1 cellular context compared by ENCODE assay signal in the genomic region with DNA sequence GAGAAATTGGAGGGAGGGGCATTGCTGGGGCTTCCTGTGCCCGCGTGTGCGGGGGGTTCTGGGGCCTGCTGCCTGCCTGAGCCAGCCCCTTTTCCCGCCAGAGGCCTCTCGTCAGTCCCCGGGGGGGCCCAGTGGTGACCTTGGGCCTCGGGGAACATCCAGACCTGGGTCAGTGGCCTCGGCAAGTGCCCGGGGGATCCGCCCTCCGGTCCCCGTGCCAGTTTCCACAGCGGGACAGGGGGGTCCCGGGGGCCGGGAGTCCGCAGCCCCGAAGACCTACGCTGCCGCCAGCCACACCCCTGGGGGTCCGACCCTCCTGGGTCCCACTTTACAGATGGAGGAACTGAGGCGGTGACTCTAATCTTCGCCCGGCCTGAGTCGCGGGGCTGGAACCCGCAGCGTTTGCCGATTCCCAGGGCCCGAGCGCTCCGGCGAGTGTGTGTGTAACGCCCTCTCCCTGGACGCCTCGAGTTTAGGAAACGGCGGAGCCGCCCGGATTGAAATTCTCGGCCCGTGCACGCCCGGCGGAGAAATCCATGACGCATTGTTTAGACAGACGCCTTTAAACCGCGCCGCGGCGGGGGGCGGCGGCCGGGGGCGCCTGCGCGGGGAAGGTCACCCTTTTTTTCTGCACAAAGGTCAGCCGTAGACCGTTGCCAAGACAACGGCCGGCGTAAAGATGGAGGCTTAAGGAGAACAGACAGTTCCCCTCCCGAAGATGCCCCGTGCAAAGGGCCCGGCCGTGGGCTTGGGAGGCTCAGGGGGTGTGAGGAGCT.
TF ChIP-seq lines count a peak whose summit lies in the region.

No MANE protein-coding gene starts in this region.

TF ChIP-seq in HepG2, 621 proteins besides CTCF, POLR2A, EP300 and RAD21 (continued from another document and continues in another):
- TF ChIP-seq, protein P1, sequence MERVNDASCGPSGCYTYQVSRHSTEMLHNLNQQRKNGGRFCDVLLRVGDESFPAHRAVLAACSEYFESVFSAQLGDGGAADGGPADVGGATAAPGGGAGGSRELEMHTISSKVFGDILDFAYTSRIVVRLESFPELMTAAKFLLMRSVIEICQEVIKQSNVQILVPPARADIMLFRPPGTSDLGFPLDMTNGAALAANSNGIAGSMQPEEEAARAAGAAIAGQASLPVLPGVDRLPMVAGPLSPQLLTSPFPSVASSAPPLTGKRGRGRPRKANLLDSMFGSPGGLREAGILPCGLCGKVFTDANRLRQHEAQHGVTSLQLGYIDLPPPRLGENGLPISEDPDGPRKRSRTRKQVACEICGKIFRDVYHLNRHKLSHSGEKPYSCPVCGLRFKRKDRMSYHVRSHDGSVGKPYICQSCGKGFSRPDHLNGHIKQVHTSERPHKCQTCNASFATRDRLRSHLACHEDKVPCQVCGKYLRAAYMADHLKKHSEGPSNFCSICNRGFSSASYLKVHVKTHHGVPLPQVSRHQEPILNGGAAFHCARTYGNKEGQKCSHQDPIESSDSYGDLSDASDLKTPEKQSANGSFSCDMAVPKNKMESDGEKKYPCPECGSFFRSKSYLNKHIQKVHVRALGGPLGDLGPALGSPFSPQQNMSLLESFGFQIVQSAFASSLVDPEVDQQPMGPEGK (CRISPR knock-in tag; IDR thresholded peaks at IDR 0.05), result peak; percentile 93
- TF ChIP-seq CREM (IDR thresholded peaks at IDR 0.05) (peak; percentile 63; the same call in 1 of the 2 replicates), CREM (CRISPR knock-in tag; IDR thresholded peaks at IDR 0.05) (no peak), SOX13 (IDR thresholded peaks at IDR 0.05) (no peak), SOX13 (CRISPR knock-in tag; conservative IDR thresholded peaks at IDR 0.05 in 1 of 2, IDR thresholded peaks at IDR 0.05 in 1 of 2) (peak in 1 of 2 experiments; percentile 40; a peak in 1 of 4 replicates), ATF7 (IDR thresholded peaks at IDR 0.05) (no peak), ATF7 (CRISPR knock-in tag; IDR thresholded peaks at IDR 0.05) (no peak), ZNF782 (CRISPR knock-in tag; IDR thresholded peaks at IDR 0.05; ENCODE audit: borderline replicate concordance) (0 out of 2 replicates have a peak, but pooled peaks have one; percentile 28), TBX3 (IDR thresholded peaks at IDR 0.05; ENCODE audit: borderline replicate concordance) (peak; percentile 7; the same call in 1 of the 2 replicates), ZSCAN20 (CRISPR knock-in tag; IDR thresholded peaks at IDR 0.05; ENCODE audit: borderline replicate concordance) (no peak), RFX3 (CRISPR knock-in tag; IDR thresholded peaks at IDR 0.05) (peak; percentile 89), TSC22D2 (CRISPR knock-in tag; IDR thresholded peaks at IDR 0.05; ENCODE audit: borderline replicate concordance) (no peak), TAF15 (IDR thresholded peaks at IDR 0.05; ENCODE audit: low read depth, low read length, poor library complexity, severe bottlenecking) (no peak), GZF1 (CRISPR knock-in tag; IDR thresholded peaks at IDR 0.05) (no peak), ZNF260 (CRISPR knock-in tag; IDR thresholded peaks at IDR 0.05; ENCODE audit: borderline replicate concordance, low read depth) (no peak), HNRNPK (IDR thresholded peaks at IDR 0.05; ENCODE audit: low read depth, low read length, poor library complexity, severe bottlenecking) (no peak), MAFG (CRISPR knock-in tag; IDR thresholded peaks at IDR 0.05) (no peak), YEATS4 (CRISPR knock-in tag; IDR thresholded peaks at IDR 0.05; ENCODE audit: borderline replicate concordance) (peak; percentile 66), HHEX (CRISPR knock-in tag; IDR thresholded peaks at IDR 0.05) (no peak), ZNF670 (CRISPR knock-in tag; IDR thresholded peaks at IDR 0.05; ENCODE audit: borderline replicate concordance) (peak; percentile 74), SRSF1 (optimal IDR thresholded peaks at IDR 0.05; ENCODE audit: low read depth, low read length) (peak; percentile 96), ZNF496 (CRISPR knock-in tag; IDR thresholded peaks at IDR 0.05; ENCODE audit: insufficient replicate concordance) (no peak), ZNF431 (CRISPR knock-in tag; IDR thresholded peaks at IDR 0.05; ENCODE audit: borderline replicate concordance, low read depth) (no peak; the same call in 1 of the 2 replicates), ZNF772 (CRISPR knock-in tag; IDR thresholded peaks at IDR 0.05) (0 out of 2 replicates have a peak, but pooled peaks have one; percentile 36), CEBPG (CRISPR knock-in tag; IDR thresholded peaks at IDR 0.05) (peak; percentile 18; the same call in 1 of the 2 replicates), ZFAT (CRISPR knock-in tag; conservative IDR thresholded peaks at IDR 0.05) (no peak), FOXC1 (CRISPR knock-in tag; IDR thresholded peaks at IDR 0.05; ENCODE audit: borderline replicate concordance) (peak; percentile 72; the same call in 1 of the 2 replicates)
- TF ChIP-seq, protein P2, sequence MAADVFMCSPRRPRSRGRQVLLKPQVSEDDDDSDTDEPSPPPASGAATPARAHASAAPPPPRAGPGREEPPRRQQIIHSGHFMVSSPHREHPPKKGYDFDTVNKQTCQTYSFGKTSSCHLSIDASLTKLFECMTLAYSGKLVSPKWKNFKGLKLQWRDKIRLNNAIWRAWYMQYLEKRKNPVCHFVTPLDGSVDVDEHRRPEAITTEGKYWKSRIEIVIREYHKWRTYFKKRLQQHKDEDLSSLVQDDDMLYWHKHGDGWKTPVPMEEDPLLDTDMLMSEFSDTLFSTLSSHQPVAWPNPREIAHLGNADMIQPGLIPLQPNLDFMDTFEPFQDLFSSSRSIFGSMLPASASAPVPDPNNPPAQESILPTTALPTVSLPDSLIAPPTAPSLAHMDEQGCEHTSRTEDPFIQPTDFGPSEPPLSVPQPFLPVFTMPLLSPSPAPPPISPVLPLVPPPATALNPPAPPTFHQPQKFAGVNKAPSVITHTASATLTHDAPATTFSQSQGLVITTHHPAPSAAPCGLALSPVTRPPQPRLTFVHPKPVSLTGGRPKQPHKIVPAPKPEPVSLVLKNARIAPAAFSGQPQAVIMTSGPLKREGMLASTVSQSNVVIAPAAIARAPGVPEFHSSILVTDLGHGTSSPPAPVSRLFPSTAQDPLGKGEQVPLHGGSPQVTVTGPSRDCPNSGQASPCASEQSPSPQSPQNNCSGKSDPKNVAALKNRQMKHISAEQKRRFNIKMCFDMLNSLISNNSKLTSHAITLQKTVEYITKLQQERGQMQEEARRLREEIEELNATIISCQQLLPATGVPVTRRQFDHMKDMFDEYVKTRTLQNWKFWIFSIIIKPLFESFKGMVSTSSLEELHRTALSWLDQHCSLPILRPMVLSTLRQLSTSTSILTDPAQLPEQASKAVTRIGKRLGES (CRISPR knock-in tag; IDR thresholded peaks at IDR 0.05; ENCODE audit: borderline replicate concordance), result no peak
- TF ChIP-seq, protein P3, sequence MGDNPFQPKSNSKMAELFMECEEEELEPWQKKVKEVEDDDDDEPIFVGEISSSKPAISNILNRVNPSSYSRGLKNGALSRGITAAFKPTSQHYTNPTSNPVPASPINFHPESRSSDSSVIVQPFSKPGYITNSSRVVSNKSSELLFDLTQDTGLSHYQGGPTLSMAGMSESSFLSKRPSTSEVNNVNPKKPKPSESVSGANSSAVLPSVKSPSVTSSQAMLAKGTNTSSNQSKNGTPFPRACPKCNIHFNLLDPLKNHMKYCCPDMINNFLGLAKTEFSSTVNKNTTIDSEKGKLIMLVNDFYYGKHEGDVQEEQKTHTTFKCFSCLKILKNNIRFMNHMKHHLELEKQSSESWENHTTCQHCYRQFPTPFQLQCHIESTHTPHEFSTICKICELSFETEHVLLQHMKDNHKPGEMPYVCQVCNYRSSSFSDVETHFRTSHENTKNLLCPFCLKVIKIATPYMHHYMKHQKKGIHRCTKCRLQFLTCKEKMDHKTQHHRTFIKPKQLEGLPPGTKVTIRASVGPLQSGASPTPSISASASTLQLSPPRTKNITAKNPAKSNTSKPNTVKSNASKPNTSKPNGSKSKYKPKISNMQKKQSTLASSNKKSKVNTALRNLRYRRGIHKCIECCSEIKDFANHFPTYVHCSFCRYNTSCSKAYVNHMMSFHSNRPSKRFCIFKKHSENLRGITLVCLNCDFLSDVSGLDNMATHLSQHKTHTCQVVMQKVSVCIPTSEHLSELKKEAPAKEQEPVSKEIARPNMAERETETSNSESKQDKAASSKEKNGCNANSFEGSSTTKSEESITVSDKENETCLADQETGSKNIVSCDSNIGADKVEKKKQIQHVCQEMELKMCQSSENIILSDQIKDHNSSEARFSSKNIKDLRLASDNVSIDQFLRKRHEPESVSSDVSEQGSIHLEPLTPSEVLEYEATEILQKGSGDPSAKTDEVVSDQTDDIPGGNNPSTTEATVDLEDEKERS (CRISPR knock-in tag; IDR thresholded peaks at IDR 0.05), result no peak
- TF ChIP-seq, protein P4, sequence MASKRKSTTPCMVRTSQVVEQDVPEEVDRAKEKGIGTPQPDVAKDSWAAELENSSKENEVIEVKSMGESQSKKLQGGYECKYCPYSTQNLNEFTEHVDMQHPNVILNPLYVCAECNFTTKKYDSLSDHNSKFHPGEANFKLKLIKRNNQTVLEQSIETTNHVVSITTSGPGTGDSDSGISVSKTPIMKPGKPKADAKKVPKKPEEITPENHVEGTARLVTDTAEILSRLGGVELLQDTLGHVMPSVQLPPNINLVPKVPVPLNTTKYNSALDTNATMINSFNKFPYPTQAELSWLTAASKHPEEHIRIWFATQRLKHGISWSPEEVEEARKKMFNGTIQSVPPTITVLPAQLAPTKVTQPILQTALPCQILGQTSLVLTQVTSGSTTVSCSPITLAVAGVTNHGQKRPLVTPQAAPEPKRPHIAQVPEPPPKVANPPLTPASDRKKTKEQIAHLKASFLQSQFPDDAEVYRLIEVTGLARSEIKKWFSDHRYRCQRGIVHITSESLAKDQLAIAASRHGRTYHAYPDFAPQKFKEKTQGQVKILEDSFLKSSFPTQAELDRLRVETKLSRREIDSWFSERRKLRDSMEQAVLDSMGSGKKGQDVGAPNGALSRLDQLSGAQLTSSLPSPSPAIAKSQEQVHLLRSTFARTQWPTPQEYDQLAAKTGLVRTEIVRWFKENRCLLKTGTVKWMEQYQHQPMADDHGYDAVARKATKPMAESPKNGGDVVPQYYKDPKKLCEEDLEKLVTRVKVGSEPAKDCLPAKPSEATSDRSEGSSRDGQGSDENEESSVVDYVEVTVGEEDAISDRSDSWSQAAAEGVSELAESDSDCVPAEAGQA (IDR thresholded peaks at IDR 0.05; ENCODE audit: low read depth), result 0 out of 2 replicates have a peak, but pooled peaks have one; percentile 26
- TF ChIP-seq, protein P4 (CRISPR knock-in tag; IDR thresholded peaks at IDR 0.05; ENCODE audit: borderline replicate concordance), result peak; percentile 61; the same call in 1 of the 2 replicates
- TF ChIP-seq, protein P5, sequence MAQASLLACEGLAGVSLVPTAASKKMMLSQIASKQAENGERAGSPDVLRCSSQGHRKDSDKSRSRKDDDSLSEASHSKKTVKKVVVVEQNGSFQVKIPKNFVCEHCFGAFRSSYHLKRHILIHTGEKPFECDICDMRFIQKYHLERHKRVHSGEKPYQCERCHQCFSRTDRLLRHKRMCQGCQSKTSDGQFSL (CRISPR knock-in tag; IDR thresholded peaks at IDR 0.05), result no peak
- TF ChIP-seq, protein P6, sequence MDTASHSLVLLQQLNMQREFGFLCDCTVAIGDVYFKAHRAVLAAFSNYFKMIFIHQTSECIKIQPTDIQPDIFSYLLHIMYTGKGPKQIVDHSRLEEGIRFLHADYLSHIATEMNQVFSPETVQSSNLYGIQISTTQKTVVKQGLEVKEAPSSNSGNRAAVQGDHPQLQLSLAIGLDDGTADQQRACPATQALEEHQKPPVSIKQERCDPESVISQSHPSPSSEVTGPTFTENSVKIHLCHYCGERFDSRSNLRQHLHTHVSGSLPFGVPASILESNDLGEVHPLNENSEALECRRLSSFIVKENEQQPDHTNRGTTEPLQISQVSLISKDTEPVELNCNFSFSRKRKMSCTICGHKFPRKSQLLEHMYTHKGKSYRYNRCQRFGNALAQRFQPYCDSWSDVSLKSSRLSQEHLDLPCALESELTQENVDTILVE (CRISPR knock-in tag; IDR thresholded peaks at IDR 0.05), result peak; percentile 78
- TF ChIP-seq, protein P7, sequence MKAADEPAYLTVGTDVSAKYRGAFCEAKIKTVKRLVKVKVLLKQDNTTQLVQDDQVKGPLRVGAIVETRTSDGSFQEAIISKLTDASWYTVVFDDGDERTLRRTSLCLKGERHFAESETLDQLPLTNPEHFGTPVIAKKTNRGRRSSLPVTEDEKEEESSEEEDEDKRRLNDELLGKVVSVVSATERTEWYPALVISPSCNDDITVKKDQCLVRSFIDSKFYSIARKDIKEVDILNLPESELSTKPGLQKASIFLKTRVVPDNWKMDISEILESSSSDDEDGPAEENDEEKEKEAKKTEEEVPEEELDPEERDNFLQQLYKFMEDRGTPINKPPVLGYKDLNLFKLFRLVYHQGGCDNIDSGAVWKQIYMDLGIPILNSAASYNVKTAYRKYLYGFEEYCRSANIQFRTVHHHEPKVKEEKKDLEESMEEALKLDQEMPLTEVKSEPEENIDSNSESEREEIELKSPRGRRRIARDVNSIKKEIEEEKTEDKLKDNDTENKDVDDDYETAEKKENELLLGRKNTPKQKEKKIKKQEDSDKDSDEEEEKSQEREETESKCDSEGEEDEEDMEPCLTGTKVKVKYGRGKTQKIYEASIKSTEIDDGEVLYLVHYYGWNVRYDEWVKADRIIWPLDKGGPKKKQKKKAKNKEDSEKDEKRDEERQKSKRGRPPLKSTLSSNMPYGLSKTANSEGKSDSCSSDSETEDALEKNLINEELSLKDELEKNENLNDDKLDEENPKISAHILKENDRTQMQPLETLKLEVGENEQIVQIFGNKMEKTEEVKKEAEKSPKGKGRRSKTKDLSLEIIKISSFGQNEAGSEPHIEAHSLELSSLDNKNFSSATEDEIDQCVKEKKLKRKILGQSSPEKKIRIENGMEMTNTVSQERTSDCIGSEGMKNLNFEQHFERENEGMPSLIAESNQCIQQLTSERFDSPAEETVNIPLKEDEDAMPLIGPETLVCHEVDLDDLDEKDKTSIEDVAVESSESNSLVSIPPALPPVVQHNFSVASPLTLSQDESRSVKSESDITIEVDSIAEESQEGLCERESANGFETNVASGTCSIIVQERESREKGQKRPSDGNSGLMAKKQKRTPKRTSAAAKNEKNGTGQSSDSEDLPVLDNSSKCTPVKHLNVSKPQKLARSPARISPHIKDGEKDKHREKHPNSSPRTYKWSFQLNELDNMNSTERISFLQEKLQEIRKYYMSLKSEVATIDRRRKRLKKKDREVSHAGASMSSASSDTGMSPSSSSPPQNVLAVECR (CRISPR knock-in tag; IDR thresholded peaks at IDR 0.05; ENCODE audit: borderline replicate concordance), result peak; percentile 74; the same call in 1 of the 2 replicates
